ENCODE assay signal across 1 cellular context in genomic region chr12:120978296-120979219, GRCh38.
TF ChIP-seq lines count a peak whose summit lies in the region.

Gene HNF1A (plus strand): TSS chr12:120978543. CDS start chr12:120978769, 226 bp downstream.

TF ChIP-seq in HepG2, 621 proteins besides CTCF, POLR2A, EP300 and RAD21 (continued from another document and continues in another):
- TF ChIP-seq KDM4B (CRISPR knock-in tag; IDR thresholded peaks at IDR 0.05) (peak; percentile 20; the same call in 1 of the 2 replicates), CSRNP1 (CRISPR knock-in tag; IDR thresholded peaks at IDR 0.05) (peak; percentile 73; the same call in 1 of the 2 replicates), DNMT3B (CRISPR knock-in tag; conservative IDR thresholded peaks at IDR 0.05) (0 out of 2 replicates have a peak, but pooled peaks have one; percentile 34), ZNF138 (CRISPR knock-in tag; IDR thresholded peaks at IDR 0.05; ENCODE audit: low read depth) (0 out of 2 replicates have a peak, but pooled peaks have one; percentile 10), MNT (IDR thresholded peaks at IDR 0.05) (no peak; the same call in 1 of the 2 replicates), UBTF (CRISPR knock-in tag; IDR thresholded peaks at IDR 0.05) (peak; percentile 84), HMGXB4 (CRISPR knock-in tag; IDR thresholded peaks at IDR 0.05; ENCODE audit: borderline replicate concordance in 1 of 2, low read depth in 1 of 2) (peak; percentile 22 to 79; a peak in 2 of 4 replicates), SALL2 (CRISPR knock-in tag; IDR thresholded peaks at IDR 0.05) (peak; percentile 48; the same call in 1 of the 2 replicates), ZNF441 (CRISPR knock-in tag; IDR thresholded peaks at IDR 0.05; ENCODE audit: borderline replicate concordance) (peak; percentile 28; the same call in 1 of the 2 replicates), YEATS2 (CRISPR knock-in tag; IDR thresholded peaks at IDR 0.05; ENCODE audit: borderline replicate concordance) (peak; percentile 62), HOXA3 (CRISPR knock-in tag; IDR thresholded peaks at IDR 0.05) (peak; percentile 69; the same call in 1 of the 2 replicates), REST (IDR thresholded peaks at IDR 0.05; ENCODE audit: borderline replicate concordance in 1 of 2, low read depth in 1 of 2, low read length in 2 of 2) (peak in 1 of 2 experiments; percentile 79; a peak in 2 of 4 replicates), ZNF496 (CRISPR knock-in tag; IDR thresholded peaks at IDR 0.05; ENCODE audit: insufficient replicate concordance) (no peak), ZSCAN29 (CRISPR knock-in tag; conservative IDR thresholded peaks at IDR 0.05) (peak; percentile 94; the same call in 1 of the 2 replicates), GMEB1 (CRISPR knock-in tag; IDR thresholded peaks at IDR 0.05; ENCODE audit: borderline replicate concordance) (peak; percentile 52; the same call in 1 of the 2 replicates), ZNF776 (CRISPR knock-in tag; IDR thresholded peaks at IDR 0.05) (peak; percentile 87), MYPOP (CRISPR knock-in tag; IDR thresholded peaks at IDR 0.05) (peak; percentile 72), BORCS8-MEF2B (CRISPR knock-in tag; IDR thresholded peaks at IDR 0.05) (peak; percentile 73), HDAC2 (CRISPR knock-in tag; IDR thresholded peaks at IDR 0.05) (peak; percentile 84), LCORL (IDR thresholded peaks at IDR 0.05) (no peak; the same call in 1 of the 2 replicates), LCORL (CRISPR knock-in tag; IDR thresholded peaks at IDR 0.05) (peak; percentile 80; the same call in 1 of the 2 replicates), CREBL2 (CRISPR knock-in tag; IDR thresholded peaks at IDR 0.05; ENCODE audit: borderline replicate concordance) (0 out of 2 replicates have a peak, but pooled peaks have one; percentile 13), ZNF740 (CRISPR knock-in tag; IDR thresholded peaks at IDR 0.05) (peak; percentile 94), ZNF710 (CRISPR knock-in tag; IDR thresholded peaks at IDR 0.05; ENCODE audit: borderline replicate concordance) (peak; percentile 93), ZNF503 (CRISPR knock-in tag; IDR thresholded peaks at IDR 0.05) (peak; percentile 89), NR2F1 (CRISPR knock-in tag; IDR thresholded peaks at IDR 0.05) (peak; percentile 34 to 64; a peak in 3 of 4 replicates), ZGPAT (CRISPR knock-in tag; IDR thresholded peaks at IDR 0.05) (peak; percentile 82; the same call in 1 of the 2 replicates), ZFY (CRISPR knock-in tag; IDR thresholded peaks at IDR 0.05) (peak; percentile 72), ZFP90 (CRISPR knock-in tag; IDR thresholded peaks at IDR 0.05; ENCODE audit: borderline replicate concordance) (no peak), HDAC6 (IDR thresholded peaks at IDR 0.05; ENCODE audit: low read depth, low read length) (no peak), ZFP1 (CRISPR knock-in tag; IDR thresholded peaks at IDR 0.05) (peak; percentile 61; the same call in 1 of the 2 replicates), ZNF124 (CRISPR knock-in tag; IDR thresholded peaks at IDR 0.05) (no peak)
